Comparison of ENCODE assay signal across 8 cellular contexts in the genomic region with DNA sequence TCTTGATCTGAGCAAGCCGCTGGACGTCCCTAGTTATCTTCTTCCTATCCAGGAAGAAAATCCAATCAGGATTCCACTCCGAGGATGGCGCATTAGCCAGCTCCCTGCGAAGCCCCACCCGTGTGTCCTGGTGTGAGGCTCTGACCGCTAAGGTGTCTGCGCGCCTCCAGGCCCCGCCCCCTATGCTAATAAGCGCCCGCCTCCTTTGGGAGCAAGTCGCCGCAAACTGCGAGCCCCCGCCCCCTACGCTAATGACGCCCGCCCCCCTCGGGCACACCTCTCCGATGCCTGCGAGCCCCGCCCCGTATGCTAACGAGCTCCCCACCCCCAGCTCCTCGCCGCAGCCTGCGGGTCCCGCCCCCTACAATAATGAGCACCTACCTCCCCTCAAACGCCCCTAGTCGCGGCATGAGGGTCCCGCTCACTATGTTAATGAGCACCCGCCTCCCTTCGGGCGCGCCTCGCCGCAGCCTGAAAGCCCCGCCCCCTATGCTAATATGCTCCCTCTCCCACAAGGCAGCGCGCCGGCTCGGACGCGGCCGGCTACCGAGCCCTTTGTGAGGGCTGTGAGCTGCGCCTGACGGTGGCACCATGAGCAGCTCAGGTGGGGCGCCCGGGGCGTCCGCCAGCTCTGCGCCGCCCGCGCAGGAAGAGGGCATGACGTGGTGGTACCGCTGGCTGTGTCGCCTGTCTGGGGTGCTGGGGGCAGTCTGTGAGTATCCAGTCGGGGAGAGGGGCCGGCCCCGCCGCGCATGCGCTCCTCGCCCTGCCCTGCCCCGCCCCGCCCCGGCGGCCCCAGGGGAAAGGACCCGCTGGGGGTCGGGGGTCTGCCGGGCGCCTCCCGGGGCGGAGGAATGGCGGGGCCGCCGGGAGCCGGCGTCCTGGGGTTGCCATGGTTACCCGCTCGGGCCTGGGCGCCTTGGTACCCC. TPM values are rescaled to one million over a fixed set of nuclear protein-coding genes. Genes with fewer than 3 reads are reported as not detected.
A peak's percentile ranks its signal among the peaks of the same experiment; 100 is the strongest.
DNase-seq lines count a peak whose midpoint lies in the region; ATAC-seq, FAIRE-seq and TF ChIP-seq lines count a peak whose summit lies in the region.

A gene (plus strand): TSS at position 503 of the 929 bp plus-strand sequence. CDS start 89 bp downstream, at position 592.

- H4K20me1 ChIP-seq in H1 (replicated peaks in 1 of 2; ENCODE audit: control insufficient read depth in 1 of 2, insufficient read depth in 2 of 2, low read length in 2 of 2) = peaks cover 2 to 5% of the 10 kb centered on the region in 2 experiments

- TF ChIP-seq CTCF in GM20000 (IDR thresholded peaks at IDR 0.05; ENCODE audit: extremely low read depth, missing control alignments) (no peak), H1 (IDR thresholded peaks at IDR 0.05; ENCODE audit: control extremely low read depth in 1 of 3, insufficient read depth in 1 of 3, low read depth in 1 of 3, low read length in 3 of 3) (no peak)

- peak within 1 kb of the TSS; percentile 67 for H4K91ac ChIP-seq in H1 (replicated peaks; ENCODE audit: insufficient read length, low read length)

- H3K27ac Mint-ChIP-seq in CD8-positive, alpha-beta memory T cell = peak within 1 kb of the TSS; percentile 93 to 98 (median 94)
- H3K27ac Mint-ChIP-seq in activated CD8-positive, alpha-beta memory T cell treated with anti-CD3 and anti-CD28 coated beads, Interleukin-2, amount 10 ng/mL, durations not matched to agents 7 days and 5 days = peak within 1 kb of the TSS; percentile 46

- ATAC-seq in activated CD8-positive, alpha-beta memory T cell treated with anti-CD3 and anti-CD28 coated beads, Interleukin-2, amount 10 ng/mL, durations not matched to agents 7 days and 5 days = peak; percentile 90

- H4K8ac ChIP-seq in H1 (ENCODE audit: extremely low read depth, insufficient read depth, low read length) = peak within 1 kb of the TSS; percentile 99
- H4K8ac ChIP-seq in mesendoderm (ENCODE audit: low read depth, low read length) = no peak within 1 kb of the TSS

- peaks cover 0 to 2% of the 10 kb centered on the region in 2 donors for H3K27me3 Mint-ChIP-seq in CD8-positive, alpha-beta memory T cell
- peaks cover 20% of the 10 kb centered on the region for H3K27me3 Mint-ChIP-seq in activated CD8-positive, alpha-beta memory T cell treated with anti-CD3 and anti-CD28 coated beads, Interleukin-2, amount 10 ng/mL, durations not matched to agents 7 days and 5 days

- TF ChIP-seq EP300 in H1 (IDR thresholded peaks at IDR 0.05; ENCODE audit: borderline replicate concordance in 1 of 2, low read depth in 2 of 2, low read length in 2 of 2) = no peak

- H3K79me2 ChIP-seq in H1 (ENCODE audit: control insufficient read depth in 1 of 2, insufficient read depth in 2 of 2, low read length in 2 of 2) (peaks cover 0 to 13% of the 10 kb centered on the region in 2 experiments; a peak in 2 of 4 replicates), mesendoderm (ENCODE audit: control insufficient read depth, insufficient read depth, low read length) (no peaks in the 10 kb centered on the region)

- H2BK15ac ChIP-seq in H1 (ENCODE audit: low read length) = peak within 1 kb of the TSS; percentile 100; the same call in 1 of the 2 replicates
- H2BK15ac ChIP-seq in mesendoderm (replicated peaks; ENCODE audit: low read depth) = no peak within 1 kb of the TSS

- peaks cover 7% of the 10 kb centered on the region; the same call in 1 of the 2 replicates for H3K23me2 ChIP-seq in H1 (ENCODE audit: low read depth, low read length)

- peak within 1 kb of the TSS; percentile 98 for H3K18ac ChIP-seq in H1 (ENCODE audit: extremely low read depth, low read length)
- H3K18ac ChIP-seq in mesendoderm (ENCODE audit: low read length) = no peak within 1 kb of the TSS

- CTCF ChIA-PET in CD8-positive, alpha-beta memory T cell (lab: Charles Lee) = interaction anchor here (0.9 to 2.6 kb wide), 5 partner anchors 8 to 274 kb away, joined by 3 to 8 read pairs (median 6); a partner anchor contains a TSS
- CTCF ChIA-PET in activated CD8-positive, alpha-beta memory T cell treated with anti-CD3 and anti-CD28 coated beads, Interleukin-2, amount 10 ng/mL, durations not matched to agents 7 days and 5 days (lab: Charles Lee) = interaction anchor here (0.6 to 1.3 kb wide), 5 partner anchors 27 to 100 kb away, joined by 3 to 7 read pairs (median 3); no protein-coding TSS in a partner anchor
- CTCF ChIA-PET in H1 (lab: Charles Lee; ENCODE audit: partially characterized antibody) = interaction anchor here (0.6 to 1.7 kb wide), 11 partner anchors 15 to 1012 kb away, joined by 3 to 8 read pairs (median 3); a partner anchor contains a TSS

- TF ChIP-seq RAD21 in H1 (IDR thresholded peaks at IDR 0.05 in 1 of 2, conservative IDR thresholded peaks at IDR 0.05 in 1 of 2; ENCODE audit: low read depth in 2 of 2, low read length in 2 of 2) = no peak

- TF ChIP-seq POLR2A in H1 (IDR thresholded peaks at IDR 0.05; ENCODE audit: control extremely low read depth in 1 of 2, low read depth in 2 of 2, low read length in 2 of 2) = peak in 1 of 2 experiments; percentile 85; a peak in 2 of 3 replicates

- H2BK120ac ChIP-seq in H1 (replicated peaks; ENCODE audit: low read depth, low read length) (no peak within 1 kb of the TSS), mesendoderm (ENCODE audit: low read depth, low read length) (no peak within 1 kb of the TSS)

- H3K4me1 Mint-ChIP-seq in CD8-positive, alpha-beta memory T cell = peaks cover 0 to 26% (median 5%) of the 10 kb centered on the region in 3 donors
- peaks cover 2% of the 10 kb centered on the region for H3K4me1 Mint-ChIP-seq in activated CD8-positive, alpha-beta memory T cell treated with anti-CD3 and anti-CD28 coated beads, Interleukin-2, amount 10 ng/mL, durations not matched to agents 7 days and 5 days

- H3K4me3 Mint-ChIP-seq in CD8-positive, alpha-beta memory T cell = peak within 1 kb of the TSS; percentile 87 to 95 (median 92)
- H3K4me3 Mint-ChIP-seq in activated CD8-positive, alpha-beta memory T cell treated with anti-CD3 and anti-CD28 coated beads, Interleukin-2, amount 10 ng/mL, durations not matched to agents 7 days and 5 days = peak within 1 kb of the TSS; percentile 75

- peak within 1 kb of the TSS; percentile 79 for H3K27ac ChIP-seq in CD8-positive, alpha-beta memory T cell (ENCODE audit: low read depth, low read length)
- H3K27ac ChIP-seq in H1 (ENCODE audit: low read depth, low read length) (peak within 1 kb of the TSS; percentile 88), mesendoderm (ENCODE audit: low read depth, low read length) (peak within 1 kb of the TSS; percentile 74)

- peak within 1 kb of the TSS; percentile 80 for H3K4me3 ChIP-seq in CD8-positive, alpha-beta memory T cell (ENCODE audit: low read length)
- peak within 1 kb of the TSS; percentile 67 to 74 (median 70) for H3K4me3 ChIP-seq in H1 (ENCODE audit: extremely low read depth in 1 of 4, insufficient read depth in 2 of 4, low read depth in 3 of 4, low read length in 4 of 4)
- peak within 1 kb of the TSS; percentile 73 for H3K4me3 ChIP-seq in mesendoderm (ENCODE audit: low read length)

- WGBS in H1 (ENCODE audit: extremely low coverage in 1 of 2, insufficient coverage in 1 of 2, insufficient read length in 1 of 2, insufficient replicate concordance in 2 of 2, low coverage in 1 of 2, low lambda C conversion rate in 2 of 2, missing lambda C conversion rate in 1 of 2), 2 experiments = 2% methylated on average over 43 of the region's 86 CpGs; no CpG with 5 or more reads in 1 of the 2 experiments
- WGBS in mesendoderm (ENCODE audit: extremely low coverage, insufficient coverage, low lambda C conversion rate) = no CpG with 5 or more reads among the region's 86 CpGs

- H3K56ac ChIP-seq in H1 (replicated peaks; ENCODE audit: insufficient read length, low read depth, low read length) (peak within 1 kb of the TSS; percentile 98), mesendoderm (ENCODE audit: low read length) (peak within 1 kb of the TSS; percentile 98)

- POLR2A ChIA-PET in CD8-positive, alpha-beta memory T cell (lab: Charles Lee) = interaction anchor here (0.6 to 1.7 kb wide), 4 partner anchors 20 to 89 kb away, joined by 3 to 6 read pairs (median 4); a partner anchor contains a TSS
- POLR2A ChIA-PET in H1 (lab: Charles Lee; ENCODE audit: partially characterized antibody) = interaction anchor here (0.6 to 3.6 kb wide), 16 partner anchors 8 to 549 kb away, joined by 3 to 14 read pairs (median 4); a partner anchor contains a TSS

- H3K79me1 ChIP-seq in H1 (ENCODE audit: low read depth, low read length) = peaks cover 9% of the 10 kb centered on the region
- peaks cover 3% of the 10 kb centered on the region for H3K79me1 ChIP-seq in mesendoderm (ENCODE audit: low read length)

- peak within 1 kb of the TSS; percentile 85; the same call in 1 of the 2 replicates for H2BK12ac ChIP-seq in H1 (ENCODE audit: low read depth, low read length)

- H2AFZ ChIP-seq in H1 (ENCODE audit: low read length) = peak within 1 kb of the TSS; percentile 53; the same call in 1 of the 2 replicates

- H2AK5ac ChIP-seq in H1 (ENCODE audit: low read depth, low read length) (peak within 1 kb of the TSS; percentile 65), mesendoderm (ENCODE audit: low read length) (peak within 1 kb of the TSS; percentile 37)

- DNase-seq in CD8-positive, alpha-beta memory T cell = peak; percentile 89 to 93 (median 93)
- DNase-seq in GM20000 (ENCODE audit: low spot score) (peak; percentile 99), HT1080 (ENCODE audit: low read depth) (peak; percentile 82), H1 (ENCODE audit: low read depth in 1 of 2, low spot score in 2 of 2) (peak; percentile 95 to 96), mesendoderm (peak; percentile 99)
- DNase-seq in NK-92 treated with Interleukin-12 subunit alpha and Interleukin-12 subunit beta, amount 100 ng/mL, for 24 hours (lab: John Stamatoyannopoulos, UW) = peak; percentile 90
- peak; percentile 94 for DNase-seq in activated CD8-positive, alpha-beta memory T cell treated with anti-CD3 and anti-CD28 coated beads, Interleukin-2, amount 10 ng/mL, durations not matched to agents 7 days and 5 days
- DNase-seq in stimulated activated CD8-positive, alpha-beta memory T cell treated with anti-CD3 and anti-CD28 coated beads, Interleukin-12 subunit alpha, Interleukin-12 subunit beta, amount 100 ng/mL, for 24 hours (ENCODE audit: extremely low read depth) = peak; percentile 88

- peak within 1 kb of the TSS; percentile 85 for H3K14ac ChIP-seq in H1 (ENCODE audit: insufficient read length)

- peaks cover 13% of the 10 kb centered on the region for H3K4me1 ChIP-seq in CD8-positive, alpha-beta memory T cell (ENCODE audit: insufficient read depth, low read length)
- peaks cover 2 to 15% (median 11%) of the 10 kb centered on the region in 4 experiments for H3K4me1 ChIP-seq in H1 (replicated peaks in 1 of 4; ENCODE audit: control insufficient read depth in 3 of 4, insufficient read depth in 4 of 4, low read length in 3 of 4)
- H3K4me1 ChIP-seq in mesendoderm (ENCODE audit: control insufficient read depth, low read depth, low read length) = peaks cover 4% of the 10 kb centered on the region

- H3K4me2 ChIP-seq in H1 (ENCODE audit: insufficient read depth in 1 of 2, low read depth in 2 of 2, low read length in 2 of 2) (peak within 1 kb of the TSS; percentile 94 to 97), mesendoderm (ENCODE audit: low read length) (peak within 1 kb of the TSS; percentile 75)

- no peaks in the 10 kb centered on the region for H3K9me3 Mint-ChIP-seq in CD8-positive, alpha-beta memory T cell
- H3K9me3 Mint-ChIP-seq in activated CD8-positive, alpha-beta memory T cell treated with anti-CD3 and anti-CD28 coated beads, Interleukin-2, amount 10 ng/mL, durations not matched to agents 7 days and 5 days (ENCODE audit: low read depth) = no peaks in the 10 kb centered on the region

- peak within 1 kb of the TSS; percentile 40 for H3K4ac ChIP-seq in H1 (replicated peaks; ENCODE audit: insufficient read length, low read depth, low read length)
- H3K4ac ChIP-seq in mesendoderm (ENCODE audit: low read depth, low read length) = peak within 1 kb of the TSS; percentile 42

- 0 out of 2 replicates have a peak within 1 kb of the TSS, but pooled peaks have one; percentile 18 for H2BK20ac ChIP-seq in H1 (ENCODE audit: low read length)

- H4K5ac ChIP-seq in H1 (ENCODE audit: insufficient read length, low read depth, low read length) = peak within 1 kb of the TSS; percentile 99
- no peak within 1 kb of the TSS for H4K5ac ChIP-seq in mesendoderm (ENCODE audit: low read length)

- H3K9ac ChIP-seq in H1 (replicated peaks in 1 of 4; ENCODE audit: extremely low read depth in 1 of 4, low read depth in 3 of 4, low read length in 3 of 4) = peak within 1 kb of the TSS; percentile 87 to 92 (median 90)
- H3K9ac ChIP-seq in mesendoderm (ENCODE audit: low read length) = peak within 1 kb of the TSS; percentile 94

- peaks cover 0 to 4% (median 0%) of the 10 kb centered on the region in 3 donors for H3K36me3 Mint-ChIP-seq in CD8-positive, alpha-beta memory T cell
- no peaks in the 10 kb centered on the region for H3K36me3 Mint-ChIP-seq in activated CD8-positive, alpha-beta memory T cell treated with anti-CD3 and anti-CD28 coated beads, Interleukin-2, amount 10 ng/mL, durations not matched to agents 7 days and 5 days

- H2BK5ac ChIP-seq in H1 (ENCODE audit: low read depth, low read length) (peak within 1 kb of the TSS; percentile 91), mesendoderm (ENCODE audit: low read length) (peak within 1 kb of the TSS; percentile 78)

- H3K27me3 ChIP-seq in CD8-positive, alpha-beta memory T cell (ENCODE audit: insufficient read depth, low read length, poor library complexity, severe bottlenecking) = no peaks in the 10 kb centered on the region
- H3K27me3 ChIP-seq in H1 (replicated peaks in 1 of 4; ENCODE audit: control insufficient read depth in 3 of 4, extremely low read depth in 1 of 4, insufficient read depth in 3 of 4, low read length in 3 of 4) (no peaks in the 10 kb centered on the region; a peak in 1 of 7 replicates), mesendoderm (ENCODE audit: insufficient read depth, low read length, poor library complexity) (no peaks in the 10 kb centered on the region)

- no peak for FAIRE-seq in H1 (lab: Jason Lieb, UNC)

- no peaks in the 10 kb centered on the region for H3K36me3 ChIP-seq in CD8-positive, alpha-beta memory T cell (ENCODE audit: insufficient read depth, low read length)
- H3K36me3 ChIP-seq in H1 (ENCODE audit: control insufficient read depth in 2 of 4, insufficient read depth in 4 of 4, low read length in 3 of 4) (no peaks in the 10 kb centered on the region), mesendoderm (ENCODE audit: control insufficient read depth, insufficient read depth, low read length) (no peaks in the 10 kb centered on the region)

- no peak within 1 kb of the TSS for H3K23ac ChIP-seq in H1 (ENCODE audit: insufficient read length)
- peak within 1 kb of the TSS; percentile 98 for H3K23ac ChIP-seq in mesendoderm (ENCODE audit: low read length)

- H3K9me3 ChIP-seq in CD8-positive, alpha-beta memory T cell (ENCODE audit: low read length) = no peaks in the 10 kb centered on the region
- no peaks in the 10 kb centered on the region for H3K9me3 ChIP-seq in H1 (ENCODE audit: insufficient read depth in 2 of 2, low read depth in 1 of 2, low read length in 1 of 2)

RNA-seq across cellular contexts. Expression of the gene that starts here (rescaled TPM):
- 1 to 10 TPM; 1.3 to 2.5 TPM for total RNA-seq in CD8-positive, alpha-beta memory T cell
- polyA plus RNA-seq in CD8-positive, alpha-beta memory T cell = 2.6 TPM
- total RNA-seq in HT1080 (2014; rRNA removed; shearing (Covaris generic)) = 0.37 and 1.1 TPM in 2 replicates
- 0.81 and 1.3 TPM in 2 replicates for polyA plus RNA-seq in HT1080 (2015; cell fraction: cytosol; rRNA removed)
- 0.59 and 2.5 TPM in 2 replicates for polyA plus RNA-seq in HT1080 (2015; cell fraction: nucleus; rRNA removed)
- total RNA-seq in activated CD8-positive, alpha-beta memory T cell treated with anti-CD3 and anti-CD28 coated beads, Interleukin-2, amount 10 ng/mL, durations not matched to agents 7 days and 5 days = 1 to 10 TPM in 1 of 2 experiments, under 1 TPM in 1; 0.38 to 1.1 TPM
- total RNA-seq in H1 (2021; fragmentation: NEBNext Ultra II Directional; extraction: Animal tissue kit (Norgen Biotek cat#: 25700)) = 13.3 and 13.4 TPM in 2 replicates
- polyA plus RNA-seq in H1 (2011; rRNA removed) = 15.5 and 23.6 TPM in 2 replicates
- polyA plus RNA-seq in H1 (2011; cell fraction: cytosol; rRNA removed) = 18.6 TPM
- polyA plus RNA-seq in H1 (2011; cell fraction: nucleus; rRNA removed) = 36.2 TPM
- 8.1 to 19.8 TPM (median 16.8 TPM) in 4 replicates for polyA plus RNA-seq in H1 (2012, experiment 1 of 2)
- polyA plus RNA-seq in H1 (2012, experiment 2 of 2) = 11.4 TPM
- polyA plus RNA-seq in H1 (2013, experiment 1 of 2) = 6.8 TPM
- 7.3 TPM for polyA plus RNA-seq in H1 (2013, experiment 2 of 2)
- 15.2 and 20.4 TPM in 2 replicates for polyA minus RNA-seq in H1 (2011; rRNA and poly(A)+ RNA removed)
- 12.6 TPM for polyA minus RNA-seq in H1 (2011; cell fraction: cytosol; rRNA and poly(A)+ RNA removed)
- polyA minus RNA-seq in H1 (2011; cell fraction: nucleus; rRNA and poly(A)+ RNA removed) = 33.3 TPM
- polyA plus RNA-seq in mesendoderm (2013, experiment 1 of 2) = 3.4 TPM
- 4.1 TPM for polyA plus RNA-seq in mesendoderm (2013, experiment 2 of 2)

Comparison
In these comparisons a context has a peak if more than half of its experiments do, and no peak if none do; other contexts are left out.
1. Peak in every context shown above with its lines: DNase-seq, ATAC-seq, H3K4me3 ChIP-seq and H3K27ac ChIP-seq.